ENCODE assay signal across 8 cellular contexts in genomic region chr7:40551685-40552576, GRCh38.
DNase-seq lines count a peak whose midpoint lies in the region; ATAC-seq and TF ChIP-seq lines count a peak whose summit lies in the region.

No MANE protein-coding gene starts in this region.

- no peak for TF ChIP-seq POLR2A in prostate gland (IDR thresholded peaks at IDR 0.05)

- no peaks in the 10 kb centered on the region for H3K27me3 Mint-ChIP-seq in CD14-positive monocyte (ENCODE audit: low read depth in 3 of 3)

- H3K4me3 Mint-ChIP-seq in CD14-positive monocyte: peak overlapping the region; percentile 47 to 83

- DNase-seq in CD14-positive monocyte (ENCODE audit: low spot score) (peak; percentile 87), brain microvascular endothelial cell (peak; percentile 93), pulmonary artery endothelial cell (ENCODE audit: low read depth, low spot score) (peak; percentile 35), prostate gland (ENCODE audit: low spot score) (no peak), NCI-H1105 (lab: John Stamatoyannopoulos, UW) (no peak)
- no peak for DNase-seq in activated naive CD4-positive, alpha-beta T cell treated with anti-CD3 and anti-CD28 coated beads, Interleukin-2, amount 50 U/mL, for 16 hours

- no peaks in the 10 kb centered on the region for H3K4me1 ChIP-seq in prostate gland (replicated peaks)

- in situ Hi-C loops in brain microvascular endothelial cell (cut with HindIII; ENCODE audit: low pct_ligation_motif_present, low sequenced_read_pairs): no loop called here

- H3K4me3 ChIP-seq in brain microvascular endothelial cell (ENCODE audit: low read depth, low read length): no peak overlapping the region
- no peak overlapping the region for H3K4me3 ChIP-seq in prostate gland

- peaks cover 13% of the 10 kb centered on the region for H3K4me1 Mint-ChIP-seq in CD14-positive monocyte

- intact Hi-C loops in CD14-positive monocyte (cut with micrococcal nuclease): no loop called here
- intact Hi-C loops in prostate gland (cut with DNase I): no loop called here

- ATAC-seq in GM21381 (IDR thresholded peaks at IDR 0.05; ENCODE audit: unreplicated experiment): peak; percentile 77
- peak; percentile 84 for ATAC-seq in HG03565 (IDR thresholded peaks at IDR 0.05; ENCODE audit: unreplicated experiment)

- no peak overlapping the region for H3K27ac Mint-ChIP-seq in CD14-positive monocyte

- H3K9me3 Mint-ChIP-seq in CD14-positive monocyte: peaks cover 0 to 4% (median 0%) of the 10 kb centered on the region in 7 donors

- H3K36me3 ChIP-seq in brain microvascular endothelial cell (replicated peaks): no peaks in the 10 kb centered on the region
- no peaks in the 10 kb centered on the region for H3K36me3 ChIP-seq in prostate gland

- H3K27ac ChIP-seq in brain microvascular endothelial cell (peak overlapping the region; percentile 82), prostate gland (no peak overlapping the region)

- H3K36me3 Mint-ChIP-seq in CD14-positive monocyte: no peaks in the 10 kb centered on the region

- TF ChIP-seq CTCF in CD14-positive monocyte (IDR thresholded peaks at IDR 0.05) (no peak), brain microvascular endothelial cell (IDR thresholded peaks at IDR 0.05; ENCODE audit: low read depth, low read length, missing control alignments) (no peak), prostate gland (IDR thresholded peaks at IDR 0.05) (no peak)

- 77% methylated on average over 8 of the region's 8 CpGs for WGBS in prostate gland

- H3K27me3 ChIP-seq in brain microvascular endothelial cell (replicated peaks) (no peaks in the 10 kb centered on the region), prostate gland (replicated peaks; ENCODE audit: insufficient read depth) (no peaks in the 10 kb centered on the region)

- H3K9me3 ChIP-seq in prostate gland: no peaks in the 10 kb centered on the region

Comparison
In these comparisons a context has a peak if more than half of its experiments do, and no peak if none do; other contexts are left out.
1. DNase-seq: peak in CD14-positive monocyte (single experiment), brain microvascular endothelial cell (single experiment) and pulmonary artery endothelial cell (single experiment); none in prostate gland (single experiment), activated naive CD4-positive, alpha-beta T cell treated with anti-CD3 and anti-CD28 coated beads, Interleukin-2, amount 50 U/mL, for 16 hours (single experiment) and NCI-H1105 (single experiment).